ENCODE assay signal across 21 cellular contexts in the genomic region with DNA sequence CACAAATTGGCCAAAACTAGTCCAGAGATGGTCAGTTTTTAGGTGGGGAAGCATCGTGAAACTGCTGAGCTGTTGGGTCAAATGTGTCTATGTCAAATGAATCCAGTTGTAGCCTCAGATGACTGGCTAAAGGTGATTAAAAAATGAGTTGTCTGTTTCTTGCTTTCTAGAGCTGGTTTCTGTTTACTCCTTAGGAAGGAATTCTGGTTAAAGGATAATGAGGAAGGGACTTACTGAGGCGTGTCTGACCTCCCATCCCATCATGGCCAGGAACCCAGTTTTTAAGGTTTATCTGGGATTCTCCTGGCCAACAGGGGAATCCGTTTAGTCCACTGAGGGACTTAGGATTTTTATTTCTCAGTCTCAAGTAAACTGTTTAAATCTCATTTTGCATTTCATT.
DNase-seq lines count a peak whose midpoint lies in the region; ATAC-seq and TF ChIP-seq lines count a peak whose summit lies in the region.
"Had no signal": no experiment of that assay in that cellular context is flagged by ENCODE, and none has a peak within 500 bp of the region (broad histone marks: within the 10 kb centered on the region; RNA-seq: fewer than 3 reads in every experiment).

No MANE protein-coding gene starts in this region.

- no peaks in the 10 kb centered on the region for H3K4me1 ChIP-seq in endodermal cell (ENCODE audit: control insufficient read depth, insufficient read depth, low read length)
- H3K4me1 ChIP-seq: BE2C, Caco-2 had no signal

- intact Hi-C loops in Right ventricle myocardium inferior (cut with DNase I) = no loop called here

- in situ Hi-C loops in ACHN (cut with HindIII; ENCODE audit: low pct_ligation_motif_present, low pct_unique_long_range_greater_than_20kb, low sequenced_read_pairs) = no loop called here

- peaks cover 12% of the 10 kb centered on the region for H3K9me3 ChIP-seq in endodermal cell (ENCODE audit: control insufficient read depth, low read length)
- H3K9me3 ChIP-seq: BE2C had no signal

- no peak overlapping the region for H3K9ac ChIP-seq in endodermal cell (ENCODE audit: extremely low read depth, low read length, poor library complexity, severe bottlenecking)

- TF ChIP-seq CTCF in endodermal cell (conservative IDR thresholded peaks at IDR 0.05) (no peak), omental fat pad (IDR thresholded peaks at IDR 0.05) (no peak)

- no peaks in the 10 kb centered on the region for H3K4me1 Mint-ChIP-seq in endodermal cell
- H3K4me1 Mint-ChIP-seq: CD4-positive, CD25-positive, alpha-beta regulatory T cell; CD8-positive, alpha-beta memory T cell had no signal

- peaks cover 2% of the 10 kb centered on the region for H3K27me3 Mint-ChIP-seq in endodermal cell (ENCODE audit: insufficient read depth)

- no peaks in the 10 kb centered on the region for H3K36me3 Mint-ChIP-seq in endodermal cell (ENCODE audit: low read depth)
- H3K36me3 Mint-ChIP-seq: CD4-positive, CD25-positive, alpha-beta regulatory T cell; CD8-positive, alpha-beta memory T cell had no signal

- no peak for ATAC-seq in omental fat pad (ENCODE audit: low FRiP score)
- ATAC-seq in Right ventricle myocardium inferior = no peak
- ATAC-seq: HCT116 had no signal

- H3K4me3 Mint-ChIP-seq in endodermal cell = no peak overlapping the region
- H3K4me3 Mint-ChIP-seq: CD4-positive, CD25-positive, alpha-beta regulatory T cell; CD8-positive, alpha-beta memory T cell; HFFc6 had no signal

- H3K27ac ChIP-seq in endodermal cell (ENCODE audit: low read depth, low read length) = no peak overlapping the region
- H3K27ac ChIP-seq: HL-60 had no signal

- H3K36me3 ChIP-seq in endodermal cell (ENCODE audit: control insufficient read depth, insufficient read depth, low read length) = no peaks in the 10 kb centered on the region
- H3K36me3 ChIP-seq: BE2C had no signal

- H3K9me3 Mint-ChIP-seq in endodermal cell = peaks cover 9% of the 10 kb centered on the region
- H3K9me3 Mint-ChIP-seq: HFFc6 had no signal

- WGBS in endodermal cell (ENCODE audit: insufficient coverage in 1 of 2, insufficient read length in 1 of 2), 2 experiments = 92 to 94% methylated on average over 3 of the region's 3 CpGs

- no peak overlapping the region for H3K27ac Mint-ChIP-seq in endodermal cell
- H3K27ac Mint-ChIP-seq: CD4-positive, CD25-positive, alpha-beta regulatory T cell; CD8-positive, alpha-beta memory T cell; HFFc6 had no signal

- peak; percentile 14 for DNase-seq in ACHN
- DNase-seq in endodermal cell = peak; percentile 2
- DNase-seq in kidney glomerular epithelial cell (lab: John Stamatoyannopoulos, UW) = peak; percentile 65
- peak; percentile 83 for DNase-seq in renal cortical epithelial cell (ENCODE audit: low read depth)
- DNase-seq in omental fat pad (ENCODE audit: low spot score) = no peak
- no peak for DNase-seq in NCI-H2171 (lab: John Stamatoyannopoulos, UW)
- no peak for DNase-seq in Right ventricle myocardium inferior (ENCODE audit: missing footprints)
- DNase-seq: 8988T; BE2C; C1 segment of cervical spinal cord; Caco-2; CD4-positive, CD25-positive, alpha-beta regulatory T cell; CD8-positive, alpha-beta memory T cell; DMS153; DMS79; GDM1; GOT3; H7; HFFc6 had no signal

- H3K27me3 ChIP-seq in endodermal cell (ENCODE audit: control insufficient read depth, insufficient read depth, low read length, poor library complexity, severe bottlenecking) = no peaks in the 10 kb centered on the region
- H3K27me3 ChIP-seq: BE2C had no signal

- H3K4me3 ChIP-seq in endodermal cell (ENCODE audit: low read length) = no peak overlapping the region

Comparison
In these comparisons a context has a peak if more than half of its experiments do, and no peak if none do; other contexts are left out.
1. DNase-seq: peak in ACHN (single experiment), endodermal cell (single experiment), kidney glomerular epithelial cell (single experiment) and renal cortical epithelial cell (single experiment); none in omental fat pad (single experiment), NCI-H2171 (single experiment) and Right ventricle myocardium inferior (single experiment).